ENCODE assay signal across 24 cellular contexts in genomic region chr7:498678-499641, GRCh38. TPM values are rescaled to one million over a fixed set of nuclear protein-coding genes. Genes with fewer than 3 reads are reported as not detected.
DNase-seq lines count a peak whose midpoint lies in the region; ATAC-seq, FAIRE-seq and TF ChIP-seq lines count a peak whose summit lies in the region.
"Had no signal": no experiment of that assay in that cellular context is flagged by ENCODE, and none has a peak within 500 bp of the region (broad histone marks: within the 10 kb centered on the region; RNA-seq: fewer than 3 reads in every experiment).

No MANE protein-coding gene starts in this region.

- H4K5ac ChIP-seq in H1 (ENCODE audit: insufficient read length, low read depth, low read length), result no peak overlapping the region

- no peak overlapping the region for H3K23ac ChIP-seq in H1 (ENCODE audit: insufficient read length)

- H3K27ac ChIP-seq in RWPE2 (ENCODE audit: poor library complexity, severe bottlenecking) (no peak overlapping the region), H1 (ENCODE audit: low read depth, low read length) (no peak overlapping the region), right lobe of liver (no peak overlapping the region), temporal lobe (ENCODE audit: low read depth, low read length) (peak overlapping the region; percentile 100)
- H3K27ac ChIP-seq: adrenal gland, neutrophil, suprapubic skin, VCaP had no signal

- H3K27me3 ChIP-seq in RWPE2 (ENCODE audit: insufficient read depth, poor library complexity, severe bottlenecking) (no peaks in the 10 kb centered on the region), H1 (replicated peaks in 1 of 4; ENCODE audit: control insufficient read depth in 3 of 4, extremely low read depth in 1 of 4, insufficient read depth in 3 of 4, low read length in 3 of 4) (no peaks in the 10 kb centered on the region), right lobe of liver (no peaks in the 10 kb centered on the region)
- H3K27me3 ChIP-seq: adrenal gland, neutrophil, suprapubic skin had no signal

- H3K4ac ChIP-seq in H1 (replicated peaks; ENCODE audit: insufficient read length, low read depth, low read length), result no peak overlapping the region

- peaks cover 0 to 2% of the 10 kb centered on the region in 2 experiments; a peak in 1 of 4 replicates for H3K79me2 ChIP-seq in H1 (ENCODE audit: control insufficient read depth in 1 of 2, insufficient read depth in 2 of 2, low read length in 2 of 2)

- H3K79me1 ChIP-seq in H1 (ENCODE audit: low read depth, low read length), result peaks cover 3% of the 10 kb centered on the region; the same call in 1 of the 2 replicates

- WGBS in H1 (ENCODE audit: extremely low coverage in 1 of 2, insufficient coverage in 1 of 2, insufficient read length in 1 of 2, insufficient replicate concordance in 2 of 2, low coverage in 1 of 2, low lambda C conversion rate in 2 of 2, missing lambda C conversion rate in 1 of 2), 2 experiments, result 88% methylated on average over 11 of the region's 11 CpGs; no CpG with 5 or more reads in 1 of the 2 experiments
- 15% methylated on average over 2 of the region's 11 CpGs for WGBS in right lobe of liver (ENCODE audit: insufficient coverage, low coverage, low lambda C conversion rate, missing lambda C conversion rate)

- H3K23me2 ChIP-seq in H1 (ENCODE audit: low read depth, low read length), result no peaks in the 10 kb centered on the region; the same call in 1 of the 2 replicates

- H3K14ac ChIP-seq in H1 (ENCODE audit: insufficient read length), result no peak overlapping the region

- no peak overlapping the region for H3K4me2 ChIP-seq in H1 (ENCODE audit: insufficient read depth in 1 of 2, low read depth in 2 of 2, low read length in 2 of 2)

- no peak overlapping the region for H4K8ac ChIP-seq in H1 (ENCODE audit: extremely low read depth, insufficient read depth, low read length)

- peaks cover 2 to 6% of the 10 kb centered on the region in 2 experiments for H4K20me1 ChIP-seq in H1 (replicated peaks in 1 of 2; ENCODE audit: control insufficient read depth in 1 of 2, insufficient read depth in 2 of 2, low read length in 2 of 2)

- TF ChIP-seq EP300 in H1 (IDR thresholded peaks at IDR 0.05; ENCODE audit: borderline replicate concordance in 1 of 2, low read depth in 2 of 2, low read length in 2 of 2), result no peak

- H4K91ac ChIP-seq in H1 (replicated peaks; ENCODE audit: insufficient read length, low read length), result no peak overlapping the region

- H2BK120ac ChIP-seq in H1 (replicated peaks; ENCODE audit: low read depth, low read length), result no peak overlapping the region

- intact Hi-C loops in right lobe of liver (cut with DNase I), result no loop called here

- no peak overlapping the region for H2AFZ ChIP-seq in H1 (ENCODE audit: low read length)

- CTCF ChIA-PET in H1 (lab: Charles Lee; ENCODE audit: partially characterized antibody), result no interaction called here

- peak; percentile 56 for DNase-seq in RWPE2 (ENCODE audit: low spot score)
- DNase-seq in H1 (ENCODE audit: low read depth in 1 of 2, low spot score in 2 of 2), result no peak
- DNase-seq in right lobe of liver, result peak; percentile 27 to 72 (median 61)
- no peak for DNase-seq in NCI-H2196 (lab: John Stamatoyannopoulos, UW; ENCODE audit: unreplicated experiment)
- no peak for DNase-seq in activated CD4-positive, alpha-beta T cell treated with anti-CD3 and anti-CD28 coated beads, Interleukin-2, amount 50 U/mL, for 48 hours
- DNase-seq: activated CD4-positive, alpha-beta T cell treated with anti-CD3 and anti-CD28 coated beads, Interleukin-2, amount 50 U/mL, for 4 hours; activated gamma-delta T cell treated with Interleukin-2 at 50 U/mL for 16 hours; adrenal gland; central memory CD4-positive, alpha-beta T cell; effector CD8-positive, alpha-beta T cell; KG1; NCI-H1930; NCI-H446; T-helper 2 cell had no signal

- TF ChIP-seq CTCF in RWPE2 (IDR thresholded peaks at IDR 0.05; ENCODE audit: poor library complexity, severe bottlenecking) (no peak), H1 (IDR thresholded peaks at IDR 0.05; ENCODE audit: control extremely low read depth in 1 of 3, insufficient read depth in 1 of 3, low read depth in 1 of 3, low read length in 3 of 3) (no peak), right lobe of liver (IDR thresholded peaks at IDR 0.05) (no peak)

- no peak overlapping the region for H2BK20ac ChIP-seq in H1 (ENCODE audit: low read length)

- POLR2A ChIA-PET in H1 (lab: Charles Lee; ENCODE audit: partially characterized antibody), result interaction anchor here (1.1 to 1.2 kb wide), 2 partner anchors 10 to 17 kb away, joined by 3 to 5 read pairs; no protein-coding TSS in a partner anchor

- no peak overlapping the region for H3K56ac ChIP-seq in H1 (replicated peaks; ENCODE audit: insufficient read length, low read depth, low read length)

- no peak overlapping the region for H2BK12ac ChIP-seq in H1 (ENCODE audit: low read depth, low read length)

- no peak overlapping the region for H2BK5ac ChIP-seq in H1 (ENCODE audit: low read depth, low read length)

- H3K4me1 ChIP-seq in RWPE2 (ENCODE audit: insufficient read depth, poor library complexity, severe bottlenecking) (peaks cover 7% of the 10 kb centered on the region), H1 (replicated peaks in 1 of 4; ENCODE audit: control insufficient read depth in 3 of 4, insufficient read depth in 4 of 4, low read length in 3 of 4) (peaks cover 0 to 5% (median 0%) of the 10 kb centered on the region in 4 experiments; a peak in 1 of 7 replicates), right lobe of liver (peaks cover 0 to 11% (median 5%) of the 10 kb centered on the region in 4 donors)
- H3K4me1 ChIP-seq: adrenal gland had no signal

- TF ChIP-seq RAD21 in H1 (IDR thresholded peaks at IDR 0.05 in 1 of 2, conservative IDR thresholded peaks at IDR 0.05 in 1 of 2; ENCODE audit: low read depth in 2 of 2, low read length in 2 of 2), result no peak

- ATAC-seq in RWPE2 (ENCODE audit: low read depth) (no peak), right lobe of liver (peak in 2 of 4 donors; percentile 2 to 23), GM18858 (IDR thresholded peaks at IDR 0.05; ENCODE audit: unreplicated experiment) (no peak)
- ATAC-seq: CD8-positive, alpha-beta T cell; esophagus mucosa; Panc1 had no signal

- H3K9ac ChIP-seq in H1 (replicated peaks in 1 of 4; ENCODE audit: extremely low read depth in 1 of 4, low read depth in 3 of 4, low read length in 3 of 4), result no peak overlapping the region

- TF ChIP-seq POLR2A in H1 (IDR thresholded peaks at IDR 0.05; ENCODE audit: control extremely low read depth in 1 of 2, low read depth in 2 of 2, low read length in 2 of 2) (no peak), right lobe of liver (IDR thresholded peaks at IDR 0.05) (no peak)

- H3K9me3 ChIP-seq in RWPE2 (ENCODE audit: severe bottlenecking), result no peaks in the 10 kb centered on the region
- H3K9me3 ChIP-seq in H1 (ENCODE audit: insufficient read depth in 2 of 2, low read depth in 1 of 2, low read length in 1 of 2), result no peaks in the 10 kb centered on the region
- no peaks in the 10 kb centered on the region for H3K9me3 ChIP-seq in right lobe of liver
- H3K9me3 ChIP-seq: adrenal gland, neutrophil, suprapubic skin had no signal

- H3K4me3 ChIP-seq in RWPE2 (ENCODE audit: severe bottlenecking), result no peak overlapping the region
- no peak overlapping the region for H3K4me3 ChIP-seq in H1 (ENCODE audit: extremely low read depth in 1 of 4, insufficient read depth in 2 of 4, low read depth in 3 of 4, low read length in 4 of 4)
- no peak overlapping the region for H3K4me3 ChIP-seq in right lobe of liver
- H3K4me3 ChIP-seq: adrenal gland, suprapubic skin had no signal

- no peak overlapping the region for H2BK15ac ChIP-seq in H1 (ENCODE audit: low read length)

- H3K36me3 ChIP-seq in RWPE2 (ENCODE audit: low read depth) (peaks cover 67% of the 10 kb centered on the region), H1 (ENCODE audit: control insufficient read depth in 2 of 4, insufficient read depth in 4 of 4, low read length in 3 of 4) (peaks cover 4 to 51% (median 19%) of the 10 kb centered on the region in 4 experiments; a peak in 6 of 8 replicates), right lobe of liver (no peaks in the 10 kb centered on the region)
- H3K36me3 ChIP-seq: neutrophil had no signal

- H3K18ac ChIP-seq in H1 (ENCODE audit: extremely low read depth, low read length), result no peak overlapping the region

- FAIRE-seq in H1 (lab: Jason Lieb, UNC), result no peak
- FAIRE-seq: GM12891, H54 had no signal

- no peak overlapping the region for H2AK5ac ChIP-seq in H1 (ENCODE audit: low read depth, low read length)

TF ChIP-seq in H1, 55 proteins besides CTCF, POLR2A, EP300 and RAD21:
- TF ChIP-seq MAFK (IDR thresholded peaks at IDR 0.05; ENCODE audit: low read depth, low read length) (no peak), SRF (IDR thresholded peaks at IDR 0.05; ENCODE audit: low read depth, low read length) (no peak), POLR2AphosphoS5 (IDR thresholded peaks at IDR 0.05; ENCODE audit: low read depth, low read length) (peak; percentile 34; the same call in 1 of the 2 replicates), SAP30 (IDR thresholded peaks at IDR 0.05; ENCODE audit: insufficient read depth, insufficient replicate concordance, low read length) (no peak), RBBP5 (IDR thresholded peaks at IDR 0.05; ENCODE audit: borderline replicate concordance, low read depth, low read length) (no peak)
- TF ChIP-seq, protein P1, sequence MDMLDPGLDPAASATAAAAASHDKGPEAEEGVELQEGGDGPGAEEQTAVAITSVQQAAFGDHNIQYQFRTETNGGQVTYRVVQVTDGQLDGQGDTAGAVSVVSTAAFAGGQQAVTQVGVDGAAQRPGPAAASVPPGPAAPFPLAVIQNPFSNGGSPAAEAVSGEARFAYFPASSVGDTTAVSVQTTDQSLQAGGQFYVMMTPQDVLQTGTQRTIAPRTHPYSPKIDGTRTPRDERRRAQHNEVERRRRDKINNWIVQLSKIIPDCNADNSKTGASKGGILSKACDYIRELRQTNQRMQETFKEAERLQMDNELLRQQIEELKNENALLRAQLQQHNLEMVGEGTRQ (IDR thresholded peaks at IDR 0.05; ENCODE audit: low read length), result no peak

RNA-seq across cellular contexts. Expression of gene PDGFA, which starts 20.7 kb away (rescaled TPM):
- total RNA-seq in H1 (2021; fragmentation: NEBNext Ultra II Directional; extraction: Animal tissue kit (Norgen Biotek cat#: 25700)), result 38.0 and 43.0 TPM in 2 replicates
- 21.1 and 22.3 TPM in 2 replicates for polyA plus RNA-seq in H1 (2011; rRNA removed)
- polyA plus RNA-seq in H1 (2011; cell fraction: cytosol; rRNA removed), result 18.1 TPM
- 42.6 TPM for polyA plus RNA-seq in H1 (2011; cell fraction: nucleus; rRNA removed)
- 42.0 to 59.5 TPM (median 51.8 TPM) in 4 replicates for polyA plus RNA-seq in H1 (2012, experiment 1 of 2)
- 33.3 TPM for polyA plus RNA-seq in H1 (2012, experiment 2 of 2)
- 34.8 TPM for polyA plus RNA-seq in H1 (2013, experiment 1 of 2)
- polyA plus RNA-seq in H1 (2013, experiment 2 of 2), result 38.8 TPM
- polyA minus RNA-seq in H1 (2011; rRNA and poly(A)+ RNA removed), result 46.5 and 53.1 TPM in 2 replicates
- 78.2 TPM for polyA minus RNA-seq in H1 (2011; cell fraction: cytosol; rRNA and poly(A)+ RNA removed)
- polyA minus RNA-seq in H1 (2011; cell fraction: nucleus; rRNA and poly(A)+ RNA removed), result 31.0 TPM
- total RNA-seq in right lobe of liver, result 10 to 100 TPM in 3 of 6 experiments, 1 to 10 TPM in 3; 2.3 to 20.9 (median 8.4) TPM
- 19.7 TPM for total RNA-seq in temporal lobe

Comparison
In these comparisons a context has a peak if more than half of its experiments do, and no peak if none do; other contexts are left out.
1. DNase-seq: peak in RWPE2 (single experiment) and right lobe of liver (3 of 3); none in H1 (0 of 2), NCI-H2196 (single experiment) and activated CD4-positive, alpha-beta T cell treated with anti-CD3 and anti-CD28 coated beads, Interleukin-2, amount 50 U/mL, for 48 hours (0 of 2).